In the genomic region with DNA sequence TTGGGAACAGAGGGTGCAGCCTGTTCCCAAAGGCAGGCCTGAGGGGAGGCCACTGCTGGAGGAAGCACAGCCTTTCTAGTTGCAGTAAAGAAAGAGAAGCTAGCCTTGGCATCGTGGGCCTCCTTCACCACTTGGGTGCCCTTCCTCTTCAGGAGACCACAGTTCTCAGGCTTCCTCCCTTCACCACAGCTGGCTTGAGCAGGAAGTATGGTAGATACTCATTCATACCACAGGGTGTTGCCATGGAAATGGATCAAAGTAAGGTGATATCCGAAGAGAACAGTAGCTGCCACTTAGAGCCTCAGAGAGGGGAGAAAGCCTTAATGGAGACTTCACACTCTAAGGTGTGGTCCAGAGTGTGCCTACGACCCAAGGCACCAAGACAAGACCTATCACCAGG, we compare ENCODE assay signal across 8 cellular contexts.
DNase-seq lines count a peak whose midpoint lies in the region; ATAC-seq, FAIRE-seq and TF ChIP-seq lines count a peak whose summit lies in the region.

No MANE protein-coding gene starts in this region.

- H3K9me3 ChIP-seq in right lobe of liver (no peaks in the 10 kb centered on the region), HepG2 (ENCODE audit: low read length) (no peaks in the 10 kb centered on the region), gastrocnemius medialis (no peaks in the 10 kb centered on the region)

- in situ Hi-C loops in HepG2 (cut with HindIII; ENCODE audit: extremely low pct_ligation_motif_present, low pct_unique_long_range_greater_than_20kb): loop anchor here (25.0 kb wide), 1 partner anchor 469 kb away; no protein-coding TSS in a partner anchor
- in situ Hi-C loops in gastrocnemius medialis (cut with MboI; ENCODE audit: low sequenced_read_pairs in 4 of 4): loop anchor here in 1 of 4 donors (25.0 kb wide), 1 partner anchor 469 kb away; no protein-coding TSS in a partner anchor

- WGBS in right lobe of liver (ENCODE audit: insufficient coverage, low coverage, low lambda C conversion rate, missing lambda C conversion rate): 43% methylated on average over 1 of the region's 3 CpGs
- WGBS in HepG2 (ENCODE audit: low lambda C conversion rate): 20% methylated on average over 3 of the region's 3 CpGs

- H3K4me3 ChIP-seq in right lobe of liver: no peak overlapping the region
- H3K4me3 ChIP-seq in HepG2 (replicated peaks in 1 of 3; ENCODE audit: insufficient read depth in 1 of 3, low read depth in 2 of 3, low read length in 3 of 3): no peak overlapping the region
- H3K4me3 ChIP-seq in gastrocnemius medialis: no peak overlapping the region

- no TSS peak for BruUV-seq in HepG2 (replicated peaks; lab: Mats Ljungman, UMichigan)

- no peak for TF ChIP-seq RAD21 in HepG2 (CRISPR knock-in tag; IDR thresholded peaks at IDR 0.05)

- H3K4me1 Mint-ChIP-seq in natural killer cell treated with Interleukin-12 subunit alpha and Interleukin-12 subunit beta and Interleukin-15 and Interleukin-18, amount 100 ng/mL, for 72 hours (ENCODE audit: low read depth in 2 of 2): peaks cover 34 to 55% of the 10 kb centered on the region in 2 donors

- TF ChIP-seq CTCF in right lobe of liver (IDR thresholded peaks at IDR 0.05) (no peak), HepG2 (CRISPR knock-in tag; IDR thresholded peaks at IDR 0.05) (no peak), gastrocnemius medialis (IDR thresholded peaks at IDR 0.05 in 4 of 5, conservative IDR thresholded peaks at IDR 0.05 in 1 of 5) (no peak)

- no peak for FAIRE-seq in HepG2 (lab: Jason Lieb, UNC)

- TF ChIP-seq EP300 in HepG2 (IDR thresholded peaks at IDR 0.05; ENCODE audit: low read depth in 2 of 2, low read length in 2 of 2): no peak
- TF ChIP-seq EP300 in HepG2 (CRISPR knock-in tag; IDR thresholded peaks at IDR 0.05; ENCODE audit: borderline replicate concordance): no peak

- POLR2A ChIA-PET in HepG2 (lab: Yijun Ruan, JAX): no interaction called here

- no peak overlapping the region for H3K4me2 ChIP-seq in HepG2 (ENCODE audit: low read depth, low read length)

- H3K4me3 Mint-ChIP-seq in natural killer cell treated with Interleukin-12 subunit alpha and Interleukin-12 subunit beta and Interleukin-15 and Interleukin-18, amount 100 ng/mL, for 72 hours: peak overlapping the region; percentile 87

- peaks cover 9% of the 10 kb centered on the region for H3K9me3 Mint-ChIP-seq in natural killer cell treated with Interleukin-12 subunit alpha and Interleukin-12 subunit beta and Interleukin-15 and Interleukin-18, amount 100 ng/mL, for 72 hours

- H3K4me1 ChIP-seq in right lobe of liver: no peaks in the 10 kb centered on the region
- H3K4me1 ChIP-seq in HepG2 (ENCODE audit: insufficient read depth, low read length): no peaks in the 10 kb centered on the region
- H3K4me1 ChIP-seq in gastrocnemius medialis: no peaks in the 10 kb centered on the region

- intact Hi-C loops in right lobe of liver (cut with DNase I): no loop called here
- intact Hi-C loops in HepG2 (cut with micrococcal nuclease; ENCODE audit: unreplicated experiment): no loop called here
- intact Hi-C loops in gastrocnemius medialis (cut with DNase I; ENCODE audit: low total_unique reads): no loop called here

- H3K27me3 Mint-ChIP-seq in natural killer cell treated with Interleukin-12 subunit alpha and Interleukin-12 subunit beta and Interleukin-15 and Interleukin-18, amount 100 ng/mL, for 72 hours: no peaks in the 10 kb centered on the region

- H3K27ac Mint-ChIP-seq in natural killer cell treated with Interleukin-12 subunit alpha and Interleukin-12 subunit beta and Interleukin-15 and Interleukin-18, amount 100 ng/mL, for 72 hours: peak overlapping the region; percentile 93 to 94

- peak; percentile 17 to 45 (median 28) for ATAC-seq in right lobe of liver
- ATAC-seq in HepG2: no peak
- peak; percentile 70 for ATAC-seq in HG03442 (IDR thresholded peaks at IDR 0.05; ENCODE audit: unreplicated experiment)
- peak; percentile 61 to 67 for ATAC-seq in activated CD4-positive, CD25-positive, alpha-beta regulatory T cell treated with anti-CD3 and anti-CD28 coated beads, Interleukin-2, amount 50 U/mL, for 24 hours
- ATAC-seq in natural killer cell treated with Interleukin-12 subunit alpha and Interleukin-12 subunit beta and Interleukin-15 and Interleukin-18, amount 100 ng/mL, for 72 hours: peak; percentile 71 to 94
- no peak for ATAC-seq in gastrocnemius medialis

- no peak overlapping the region for H2AFZ ChIP-seq in HepG2 (ENCODE audit: low read length)

- no peaks in the 10 kb centered on the region for H3K79me2 ChIP-seq in HepG2 (ENCODE audit: insufficient read depth, low read length)

- no peaks in the 10 kb centered on the region for H3K27me3 ChIP-seq in right lobe of liver
- no peaks in the 10 kb centered on the region for H3K27me3 ChIP-seq in HepG2 (ENCODE audit: control insufficient read depth in 1 of 2, insufficient read depth in 2 of 2, low read length in 2 of 2)
- H3K27me3 ChIP-seq in gastrocnemius medialis: no peaks in the 10 kb centered on the region

- no peak overlapping the region for H3K9ac ChIP-seq in HepG2 (ENCODE audit: insufficient read depth, low read depth, low read length)

- no peak for TF ChIP-seq POLR2A in right lobe of liver (IDR thresholded peaks at IDR 0.05)
- no peak for TF ChIP-seq POLR2A in HepG2 (IDR thresholded peaks at IDR 0.05; ENCODE audit: insufficient read depth in 1 of 2, low read depth in 2 of 2, low read length in 2 of 2)
- no peak for TF ChIP-seq POLR2A in gastrocnemius medialis (IDR thresholded peaks at IDR 0.05)

- H3K36me3 ChIP-seq in right lobe of liver: no peaks in the 10 kb centered on the region
- no peaks in the 10 kb centered on the region for H3K36me3 ChIP-seq in HepG2 (replicated peaks in 1 of 2; ENCODE audit: control insufficient read depth in 1 of 2, insufficient read depth in 2 of 2, low read length in 2 of 2)
- no peaks in the 10 kb centered on the region for H3K36me3 ChIP-seq in gastrocnemius medialis

- H3K27ac ChIP-seq in right lobe of liver (no peak overlapping the region), HepG2 (ENCODE audit: extremely low read length, insufficient read depth, low read length) (no peak overlapping the region), gastrocnemius medialis (no peak overlapping the region)

- H4K20me1 ChIP-seq in HepG2 (ENCODE audit: insufficient read depth, low read length): no peaks in the 10 kb centered on the region

- H3K36me3 Mint-ChIP-seq in natural killer cell treated with Interleukin-12 subunit alpha and Interleukin-12 subunit beta and Interleukin-15 and Interleukin-18, amount 100 ng/mL, for 72 hours: peaks cover 4% of the 10 kb centered on the region

- DNase-seq in right lobe of liver: no peak
- DNase-seq in HepG2 (ENCODE audit: low spot score): no peak
- DNase-seq in natural killer cell treated with Interleukin-12 subunit alpha and Interleukin-12 subunit beta and Interleukin-15 and Interleukin-18, amount 100 ng/mL, for 72 hours (ENCODE audit: low spot score): peak; percentile 68
- DNase-seq in hippocampal formation (lab: John Stamatoyannopoulos, UW): no peak
- DNase-seq in gastrocnemius medialis: no peak
- DNase-seq in NCI-H1092 treated with DMSO at 0.1 percent for 48 hours (lab: John Stamatoyannopoulos, UW): no peak

- CTCF ChIA-PET in HepG2 (lab: Yijun Ruan, JAX; ENCODE audit: low intra/inter-chr PET ratio, low total read pairs): no interaction called here

TF ChIP-seq in HepG2, 621 proteins besides CTCF, POLR2A, EP300 and RAD21:
- TF ChIP-seq SPEN (CRISPR knock-in tag; IDR thresholded peaks at IDR 0.05; ENCODE audit: low read depth): no peak
- no peak for TF ChIP-seq SRY (CRISPR knock-in tag; IDR thresholded peaks at IDR 0.05)
- TF ChIP-seq, protein P1, sequence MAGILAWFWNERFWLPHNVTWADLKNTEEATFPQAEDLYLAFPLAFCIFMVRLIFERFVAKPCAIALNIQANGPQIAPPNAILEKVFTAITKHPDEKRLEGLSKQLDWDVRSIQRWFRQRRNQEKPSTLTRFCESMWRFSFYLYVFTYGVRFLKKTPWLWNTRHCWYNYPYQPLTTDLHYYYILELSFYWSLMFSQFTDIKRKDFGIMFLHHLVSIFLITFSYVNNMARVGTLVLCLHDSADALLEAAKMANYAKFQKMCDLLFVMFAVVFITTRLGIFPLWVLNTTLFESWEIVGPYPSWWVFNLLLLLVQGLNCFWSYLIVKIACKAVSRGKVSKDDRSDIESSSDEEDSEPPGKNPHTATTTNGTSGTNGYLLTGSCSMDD (CRISPR knock-in tag; IDR thresholded peaks at IDR 0.05): no peak
- TF ChIP-seq MIXL1 (CRISPR knock-in tag; IDR thresholded peaks at IDR 0.05): no peak
- no peak for TF ChIP-seq ATRX (CRISPR knock-in tag; IDR thresholded peaks at IDR 0.05; ENCODE audit: borderline replicate concordance)
- TF ChIP-seq, protein P2, sequence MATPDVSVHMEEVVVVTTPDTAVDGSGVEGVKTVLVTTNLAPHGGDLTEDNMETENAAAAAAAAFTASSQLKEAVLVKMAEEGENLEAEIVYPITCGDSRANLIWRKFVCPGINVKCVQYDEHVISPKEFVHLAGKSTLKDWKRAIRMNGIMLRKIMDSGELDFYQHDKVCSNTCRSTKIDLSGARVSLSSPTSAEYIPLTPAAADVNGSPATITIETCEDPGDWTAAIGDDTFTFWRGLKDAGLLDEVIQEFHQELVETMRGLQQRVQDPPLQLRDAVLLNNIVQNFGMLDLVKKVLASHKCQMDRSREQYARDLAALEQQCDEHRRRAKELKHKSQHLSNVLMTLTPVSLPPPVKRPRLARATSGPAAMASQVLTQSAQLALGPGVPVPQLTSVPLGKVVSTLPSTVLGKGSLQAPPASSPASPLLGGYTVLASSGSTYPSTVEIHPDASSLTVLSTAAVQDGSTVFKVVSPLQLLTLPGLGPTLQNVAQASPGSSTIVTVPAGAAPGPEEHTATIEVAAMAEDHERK (CRISPR knock-in tag; IDR thresholded peaks at IDR 0.05; ENCODE audit: low read depth): no peak
- TF ChIP-seq ZNF780A (CRISPR knock-in tag; IDR thresholded peaks at IDR 0.05): no peak
- TF ChIP-seq PAF1 (CRISPR knock-in tag; IDR thresholded peaks at IDR 0.05): no peak
- TF ChIP-seq, protein P3, sequence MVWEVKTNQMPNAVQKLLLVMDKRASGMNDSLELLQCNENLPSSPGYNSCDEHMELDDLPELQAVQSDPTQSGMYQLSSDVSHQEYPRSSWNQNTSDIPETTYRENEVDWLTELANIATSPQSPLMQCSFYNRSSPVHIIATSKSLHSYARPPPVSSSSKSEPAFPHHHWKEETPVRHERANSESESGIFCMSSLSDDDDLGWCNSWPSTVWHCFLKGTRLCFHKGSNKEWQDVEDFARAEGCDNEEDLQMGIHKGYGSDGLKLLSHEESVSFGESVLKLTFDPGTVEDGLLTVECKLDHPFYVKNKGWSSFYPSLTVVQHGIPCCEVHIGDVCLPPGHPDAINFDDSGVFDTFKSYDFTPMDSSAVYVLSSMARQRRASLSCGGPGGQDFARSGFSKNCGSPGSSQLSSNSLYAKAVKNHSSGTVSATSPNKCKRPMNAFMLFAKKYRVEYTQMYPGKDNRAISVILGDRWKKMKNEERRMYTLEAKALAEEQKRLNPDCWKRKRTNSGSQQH (CRISPR knock-in tag; IDR thresholded peaks at IDR 0.05; ENCODE audit: low read depth): no peak
- TF ChIP-seq ESRRA (CRISPR knock-in tag; IDR thresholded peaks at IDR 0.05; ENCODE audit: low read depth): no peak
- TF ChIP-seq CEBPG (CRISPR knock-in tag; IDR thresholded peaks at IDR 0.05): no peak
- TF ChIP-seq MED1 (CRISPR knock-in tag; IDR thresholded peaks at IDR 0.05): no peak

Comparison
In these comparisons a context has a peak if more than half of its experiments do, and no peak if none do; other contexts are left out.
1. ATAC-seq: peak in right lobe of liver (4 of 4), HG03442 (single experiment), activated CD4-positive, CD25-positive, alpha-beta regulatory T cell treated with anti-CD3 and anti-CD28 coated beads, Interleukin-2, amount 50 U/mL, for 24 hours (2 of 2) and natural killer cell treated with Interleukin-12 subunit alpha and Interleukin-12 subunit beta and Interleukin-15 and Interleukin-18, amount 100 ng/mL, for 72 hours (2 of 2); none in HepG2 (single experiment) and gastrocnemius medialis (0 of 2).